In genomic region chr7:77326131-77326530, GRCh38 we compare ENCODE assay signal across 16 cellular contexts.
DNase-seq lines count a peak whose midpoint lies in the region; ATAC-seq, FAIRE-seq and TF ChIP-seq lines count a peak whose summit lies in the region.
"Had no signal": no experiment of that assay in that cellular context is flagged by ENCODE, and none has a peak within 500 bp of the region (broad histone marks: within the 10 kb centered on the region; RNA-seq: fewer than 3 reads in every experiment).

No MANE protein-coding gene starts in this region.

- ATAC-seq in HG03159 (IDR thresholded peaks at IDR 0.05; ENCODE audit: unreplicated experiment) = no peak
- ATAC-seq: activated CD8-positive, alpha-beta T cell treated with anti-CD3 and anti-CD28 coated beads for 36 hours had no signal

- no peaks in the 10 kb centered on the region for H4K20me1 ChIP-seq in OCI-LY3 (ENCODE audit: insufficient read depth, low read length)
- H4K20me1 ChIP-seq: BLaER1 had no signal

- 0 out of 2 replicates have a peak overlapping the region, but pooled peaks have one; percentile 2 for H3K4me2 ChIP-seq in OCI-LY3 (ENCODE audit: low read length)
- H3K4me2 ChIP-seq in skeletal muscle satellite cell (ENCODE audit: low read length) = peak overlapping the region; percentile 7
- H3K4me2 ChIP-seq: BLaER1 had no signal

- H3K9ac ChIP-seq in OCI-LY3 (ENCODE audit: low read length) = no peak overlapping the region
- H3K9ac ChIP-seq in skeletal muscle satellite cell (ENCODE audit: low read depth, low read length) = no peak overlapping the region
- H3K9ac ChIP-seq: BLaER1 had no signal

- H3K27ac ChIP-seq in OCI-LY3 (ENCODE audit: low read length) = no peak overlapping the region
- H3K27ac ChIP-seq in esophagus muscularis mucosa (replicated peaks in 1 of 4) = peak overlapping the region; percentile 78 to 84 (median 79)
- H3K27ac ChIP-seq in coronary artery = peak overlapping the region in 1 of 2 donors; percentile 61
- H3K27ac ChIP-seq: BLaER1, right lobe of liver had no signal

- H3K4me1 ChIP-seq in OCI-LY3 (ENCODE audit: low read length) (peaks cover 47% of the 10 kb centered on the region), esophagus muscularis mucosa (peaks cover 33 to 65% (median 51%) of the 10 kb centered on the region in 4 donors), skeletal muscle satellite cell (ENCODE audit: control insufficient read depth, insufficient read depth, low read length) (peaks cover 52% of the 10 kb centered on the region)

- no peaks in the 10 kb centered on the region for H3K36me3 ChIP-seq in OCI-LY3 (replicated peaks; ENCODE audit: low read depth, low read length)
- H3K36me3 ChIP-seq in esophagus muscularis mucosa = peaks cover 0 to 10% (median 0%) of the 10 kb centered on the region in 4 donors
- H3K36me3 ChIP-seq in skeletal muscle satellite cell (ENCODE audit: insufficient read depth, low read length) = no peaks in the 10 kb centered on the region
- H3K36me3 ChIP-seq: BLaER1, right lobe of liver, uterus had no signal

- H3K4me3 ChIP-seq in OCI-LY3 (ENCODE audit: low read length) (no peak overlapping the region), esophagus muscularis mucosa (no peak overlapping the region), skeletal muscle satellite cell (ENCODE audit: low read length) (no peak overlapping the region), coronary artery (no peak overlapping the region)
- H3K4me3 ChIP-seq: BLaER1, lung, right lobe of liver, uterus had no signal

- FAIRE-seq in H54 (lab: Jason Lieb, UNC) = peak; percentile 20

- no peaks in the 10 kb centered on the region for H3K79me2 ChIP-seq in OCI-LY3 (ENCODE audit: low read length)

- WGBS in esophagus muscularis mucosa = 81% methylated on average over 3 of the region's 3 CpGs

- H2AFZ ChIP-seq in OCI-LY3 (ENCODE audit: low read depth, low read length) = no peak overlapping the region

- TF ChIP-seq CTCF in OCI-LY3 (IDR thresholded peaks at IDR 0.05; ENCODE audit: low read depth, low read length) = no peak
- no peak for TF ChIP-seq CTCF in esophagus muscularis mucosa (IDR thresholded peaks at IDR 0.05)
- no peak for TF ChIP-seq CTCF in coronary artery (IDR thresholded peaks at IDR 0.05)

- H3K9me3 ChIP-seq in OCI-LY3 (ENCODE audit: insufficient read depth, low read length) (no peaks in the 10 kb centered on the region), esophagus muscularis mucosa (no peaks in the 10 kb centered on the region), skeletal muscle satellite cell (replicated peaks; ENCODE audit: low read length) (no peaks in the 10 kb centered on the region)
- H3K9me3 ChIP-seq: BLaER1, right lobe of liver, uterus had no signal

- DNase-seq in H54 (ENCODE audit: insufficient read length, low spot score) (no peak), esophagus muscularis mucosa (ENCODE audit: extremely low spot score) (no peak), AG20443 (ENCODE audit: low spot score) (no peak), coronary artery (ENCODE audit: low spot score) (no peak)
- DNase-seq: activated CD8-positive, alpha-beta T cell treated with anti-CD3 and anti-CD28 coated beads for 36 hours; aorta; DMS79; H9; NCI-H1417; right lobe of liver; uterus had no signal

- TF ChIP-seq POLR2A in H54 (IDR thresholded peaks at IDR 0.05; ENCODE audit: low read depth, low read length) (no peak), esophagus muscularis mucosa (IDR thresholded peaks at IDR 0.05; ENCODE audit: low read depth) (no peak)

- H3K27me3 ChIP-seq in OCI-LY3 (ENCODE audit: low read depth, low read length) (no peaks in the 10 kb centered on the region), esophagus muscularis mucosa (no peaks in the 10 kb centered on the region), skeletal muscle satellite cell (ENCODE audit: control insufficient read depth, insufficient read depth, low read length) (no peaks in the 10 kb centered on the region)
- H3K27me3 ChIP-seq: BLaER1, right lobe of liver, uterus had no signal

- TF ChIP-seq EP300 in esophagus muscularis mucosa (IDR thresholded peaks at IDR 0.05) = no peak

- intact Hi-C loops in esophagus muscularis mucosa (cut with DNase I) = loop anchor here (5.0 kb wide), 1 partner anchor 124 kb away; no protein-coding TSS in a partner anchor
